ENCODE assay signal across 19 cellular contexts in genomic region chr19:5030136-5030820, GRCh38.
DNase-seq lines count a peak whose midpoint lies in the region; ATAC-seq and TF ChIP-seq lines count a peak whose summit lies in the region.
"Had no signal": no experiment of that assay in that cellular context is flagged by ENCODE, and none has a peak within 500 bp of the region (broad histone marks: within the 10 kb centered on the region; RNA-seq: fewer than 3 reads in every experiment).

No MANE protein-coding gene starts in this region.

- in situ Hi-C loops in mammary epithelial cell (cut with MboI; ENCODE audit: low sequenced_read_pairs in 2 of 2) = loop anchor here (5.0 to 25.0 kb wide), 5 partner anchors 115 to 557 kb away; no protein-coding TSS in a partner anchor

- CTCF ChIA-PET in mammary epithelial cell (lab: Charles Lee; ENCODE audit: low non-redundant PET) = interaction anchor here (0.8 kb wide), 1 partner anchor 221 kb away, joined by 4 read pairs; no protein-coding TSS in a partner anchor

- peaks cover 27% of the 10 kb centered on the region for H3K9me3 Mint-ChIP-seq in glutamatergic neuron (ENCODE audit: unreplicated experiment)
- H3K9me3 Mint-ChIP-seq: activated B cell treated with CpG ODN at 0.5 μM for 24 hours; effector memory CD8-positive, alpha-beta T cell; GM23338; IgD-negative memory B cell; naive B cell had no signal

- H3K4me3 ChIP-seq in NT2/D1 (ENCODE audit: insufficient read length, low read depth) = no peak overlapping the region
- no peak overlapping the region for H3K4me3 ChIP-seq in psoas muscle
- no peak overlapping the region for H3K4me3 ChIP-seq in mammary epithelial cell (replicated peaks in 1 of 3; ENCODE audit: insufficient read depth in 1 of 3, low read depth in 2 of 3, low read length in 3 of 3)
- H3K4me3 ChIP-seq: esophagus squamous epithelium, gastroesophageal sphincter, GM23338, lung, pancreas, uterus had no signal

- H3K27ac Mint-ChIP-seq in glutamatergic neuron (ENCODE audit: unreplicated experiment) = peak overlapping the region; percentile 52
- H3K27ac Mint-ChIP-seq: GM23338 had no signal

- no peak overlapping the region for H3K4me2 ChIP-seq in mammary epithelial cell (ENCODE audit: insufficient read depth, low read depth, low read length)
- H3K4me2 ChIP-seq: GM23338 had no signal

- no TSS peak for BruUV-seq in mammary epithelial cell (replicated peaks; lab: Mats Ljungman, UMichigan)

- ATAC-seq in psoas muscle (no peak), GM19351 (IDR thresholded peaks at IDR 0.05; ENCODE audit: unreplicated experiment) (no peak), GM19455 (IDR thresholded peaks at IDR 0.05; ENCODE audit: unreplicated experiment) (no peak)
- ATAC-seq: gastroesophageal sphincter had no signal

- DNase-seq in NT2/D1 (ENCODE audit: low read depth, low spot score) (no peak), glutamatergic neuron (peak; percentile 19), psoas muscle (no peak), mammary epithelial cell (no peak)
- DNase-seq: esophagus squamous epithelium had no signal

- intact Hi-C loops in psoas muscle (cut with DNase I) (loop anchor here (2.0 to 10.0 kb wide), 8 partner anchors 33 to 217 kb away; no protein-coding TSS in a partner anchor), mammary epithelial cell (cut with micrococcal nuclease) (loop anchor here (2.0 to 5.0 kb wide), 2 partner anchors 59 to 293 kb away; no protein-coding TSS in a partner anchor)

- H3K27me3 Mint-ChIP-seq in glutamatergic neuron (ENCODE audit: unreplicated experiment) = peaks cover 13% of the 10 kb centered on the region
- H3K27me3 Mint-ChIP-seq: activated B cell treated with CpG ODN at 0.5 μM for 24 hours; effector memory CD8-positive, alpha-beta T cell; IgD-negative memory B cell; naive B cell had no signal

- H3K27ac ChIP-seq in C4-2B = peak overlapping the region; percentile 29
- H3K27ac ChIP-seq in psoas muscle = peak overlapping the region; percentile 41
- no peak overlapping the region for H3K27ac ChIP-seq in mammary epithelial cell (ENCODE audit: insufficient read depth, low read depth, low read length)
- H3K27ac ChIP-seq: brain microvascular endothelial cell, HL-60, pancreas had no signal

- H3K4me3 Mint-ChIP-seq in glutamatergic neuron (ENCODE audit: unreplicated experiment) = no peak overlapping the region
- H3K4me3 Mint-ChIP-seq: activated B cell treated with CpG ODN at 0.5 μM for 24 hours; effector memory CD8-positive, alpha-beta T cell; GM23338; IgD-negative memory B cell; naive B cell had no signal

- dilution Hi-C loops in mammary epithelial cell (cut with HindIII; ENCODE audit: low sequenced_read_pairs) = no loop called here

- H3K79me2 ChIP-seq in mammary epithelial cell (ENCODE audit: insufficient read depth, low read length) = peaks cover 81% of the 10 kb centered on the region

- H3K9me3 ChIP-seq in NT2/D1 (ENCODE audit: insufficient read depth, low read length) = no peaks in the 10 kb centered on the region
- H3K9me3 ChIP-seq in psoas muscle = no peaks in the 10 kb centered on the region
- H3K9me3 ChIP-seq in mammary epithelial cell (replicated peaks; ENCODE audit: insufficient read depth, low read length) = no peaks in the 10 kb centered on the region
- H3K9me3 ChIP-seq: esophagus squamous epithelium, gastroesophageal sphincter, pancreas, uterus had no signal

- H3K9ac ChIP-seq in NT2/D1 (ENCODE audit: insufficient read length, low read depth) (peak overlapping the region; percentile 27), mammary epithelial cell (ENCODE audit: insufficient read depth, low read length) (no peak overlapping the region)

- H3K4me1 ChIP-seq in NT2/D1 (ENCODE audit: insufficient read depth, insufficient read length) (peaks cover 16% of the 10 kb centered on the region), psoas muscle (peaks cover 32% of the 10 kb centered on the region), mammary epithelial cell (ENCODE audit: insufficient read depth, low read length) (peaks cover 9% of the 10 kb centered on the region)
- H3K4me1 ChIP-seq: pancreas had no signal

- peaks cover 3% of the 10 kb centered on the region for H4K20me1 ChIP-seq in mammary epithelial cell (ENCODE audit: insufficient read depth, low read length)

- no peaks in the 10 kb centered on the region for H3K36me3 Mint-ChIP-seq in glutamatergic neuron (ENCODE audit: unreplicated experiment)
- H3K36me3 Mint-ChIP-seq: naive B cell had no signal

- no peak overlapping the region for H2AFZ ChIP-seq in mammary epithelial cell (ENCODE audit: low read depth, low read length)
- H2AFZ ChIP-seq: GM23338 had no signal

- H3K4me1 Mint-ChIP-seq in glutamatergic neuron (ENCODE audit: low read depth, unreplicated experiment) = peaks cover 24% of the 10 kb centered on the region
- H3K4me1 Mint-ChIP-seq: GM23338 had no signal

- H3K36me3 ChIP-seq in NT2/D1 (ENCODE audit: insufficient read depth, insufficient read length, low read length) (peaks cover 39% of the 10 kb centered on the region), psoas muscle (ENCODE audit: insufficient read depth in 1 of 2, low read depth in 1 of 2) (peaks cover 0 to 13% of the 10 kb centered on the region in 2 donors), mammary epithelial cell (ENCODE audit: insufficient read depth, low read length) (peaks cover 2% of the 10 kb centered on the region)
- H3K36me3 ChIP-seq: uterus had no signal

- H3K27me3 ChIP-seq in NT2/D1 (ENCODE audit: insufficient read depth, insufficient read length) (no peaks in the 10 kb centered on the region), psoas muscle (ENCODE audit: insufficient read depth in 3 of 3, low read length in 2 of 3) (no peaks in the 10 kb centered on the region), mammary epithelial cell (ENCODE audit: insufficient read depth, low read length) (no peaks in the 10 kb centered on the region)
- H3K27me3 ChIP-seq: brain microvascular endothelial cell, esophagus squamous epithelium, gastroesophageal sphincter, pancreas, uterus had no signal

- TF ChIP-seq CTCF in C4-2B (conservative IDR thresholded peaks at IDR 0.05) (no peak), glutamatergic neuron (IDR thresholded peaks at IDR 0.05; ENCODE audit: partially characterized antibody, unreplicated experiment) (no peak), psoas muscle (IDR thresholded peaks at IDR 0.05) (no peak), mammary epithelial cell (conservative IDR thresholded peaks at IDR 0.05 in 1 of 2, IDR thresholded peaks at IDR 0.05 in 1 of 2; ENCODE audit: extremely low read depth in 1 of 2, insufficient read depth in 1 of 2, low read depth in 1 of 2, low read length in 2 of 2) (no peak)

- WGBS in psoas muscle, 3 donors = 76 to 81% (median 77%) methylated on average over 15 of the region's 15 CpGs
- 87% methylated on average over 11 of the region's 15 CpGs for WGBS in mammary epithelial cell (ENCODE audit: low coverage, missing lambda C conversion rate)
